In the genomic region with DNA sequence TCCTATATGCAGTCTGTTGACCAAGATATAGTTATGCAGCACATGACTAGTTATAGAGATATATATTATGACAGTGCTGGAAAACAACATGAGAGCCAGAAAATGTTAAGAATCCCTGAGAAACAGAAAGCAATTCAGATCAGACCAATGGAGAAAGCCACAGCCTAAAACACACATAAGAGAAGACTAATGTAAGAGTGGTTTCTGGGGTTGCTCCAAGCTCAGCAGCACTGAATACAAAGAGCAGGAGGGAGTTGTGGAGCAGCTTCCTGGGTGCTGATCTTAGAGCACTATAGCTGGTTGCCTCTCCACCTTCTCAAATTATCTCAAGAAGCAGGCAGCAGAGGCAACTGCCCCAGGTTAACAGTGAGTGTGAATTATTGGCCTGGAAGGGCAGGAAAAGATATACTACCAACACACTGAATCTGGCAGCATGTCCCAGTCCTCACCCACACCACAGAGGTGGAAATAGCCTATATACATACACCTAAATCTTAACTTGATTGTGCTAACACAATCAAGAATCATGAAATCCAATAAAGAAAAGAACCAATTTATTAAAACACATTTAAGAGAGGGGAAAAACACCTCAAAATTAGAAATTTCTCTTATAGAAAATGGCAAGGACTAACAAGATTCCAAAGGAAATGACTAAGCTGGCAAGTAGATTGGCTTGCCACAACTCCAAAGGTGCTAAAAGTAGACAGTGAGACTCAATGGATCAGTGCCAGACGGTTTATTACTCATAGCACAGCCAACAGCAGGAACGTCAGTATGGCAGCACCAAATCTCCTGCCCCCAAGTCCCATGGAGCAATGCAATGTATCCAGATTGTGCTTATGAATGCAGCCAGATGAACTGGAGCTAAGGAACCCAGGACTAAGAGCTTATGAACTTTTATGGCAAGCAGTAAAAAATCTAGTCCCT, we compare ENCODE assay signal across 13 cellular contexts. TPM values are rescaled to one million over a fixed set of nuclear protein-coding genes. Genes with fewer than 3 reads are reported as not detected.
DNase-seq lines count a peak whose midpoint lies in the region; ATAC-seq and TF ChIP-seq lines count a peak whose summit lies in the region.
"Had no signal": no experiment of that assay in that cellular context is flagged by ENCODE, and none has a peak within 500 bp of the region (broad histone marks: within the 10 kb centered on the region; RNA-seq: fewer than 3 reads in every experiment).

No MANE protein-coding gene starts in this region.

- no peaks in the 10 kb centered on the region for H3K79me2 ChIP-seq in mammary epithelial cell (ENCODE audit: insufficient read depth, low read length)

- no peak overlapping the region for H3K4me3 ChIP-seq in AG04449 (ENCODE audit: low read depth, low read length)
- peak overlapping the region in 1 of 3 experiments; percentile 12 for H3K4me3 ChIP-seq in mammary epithelial cell (replicated peaks in 1 of 3; ENCODE audit: insufficient read depth in 1 of 3, low read depth in 2 of 3, low read length in 3 of 3)
- H3K4me3 ChIP-seq: BLaER1 treated with 17β-estradiol and CSF1 and Interleukin-3, amounts not matched to agents 10 nM and 100 nM had no signal

- CTCF ChIA-PET in AG04449 (lab: Yijun Ruan, JAX): interaction anchor here (1.0 kb wide), 1 partner anchor 13 kb away, joined by 4 read pairs; no protein-coding TSS in a partner anchor
- CTCF ChIA-PET in mammary epithelial cell (lab: Charles Lee; ENCODE audit: low non-redundant PET): no interaction called here
- CTCF ChIA-PET in activated CD4-positive, alpha-beta T cell treated with anti-CD3 and anti-CD28 coated beads for 36 hours (lab: Charles Lee): no interaction called here

- no peaks in the 10 kb centered on the region for H3K36me3 ChIP-seq in mammary epithelial cell (ENCODE audit: insufficient read depth, low read length)
- H3K36me3 ChIP-seq: BLaER1 treated with 17β-estradiol and CSF1 and Interleukin-3, amounts not matched to agents 10 nM and 100 nM had no signal

- H2AFZ ChIP-seq in mammary epithelial cell (ENCODE audit: low read depth, low read length): peak overlapping the region; percentile 84

- no peaks in the 10 kb centered on the region for H4K20me1 ChIP-seq in mammary epithelial cell (ENCODE audit: insufficient read depth, low read length)
- H4K20me1 ChIP-seq: BLaER1 treated with 17β-estradiol and CSF1 and Interleukin-3, amounts not matched to agents 10 nM and 100 nM had no signal

- no TSS peak for BruUV-seq in mammary epithelial cell (replicated peaks; lab: Mats Ljungman, UMichigan)

- TF ChIP-seq CTCF in AG04449 (IDR thresholded peaks at IDR 0.05; ENCODE audit: insufficient read depth, low read length, missing control alignments) (no peak), mammary epithelial cell (conservative IDR thresholded peaks at IDR 0.05 in 1 of 2, IDR thresholded peaks at IDR 0.05 in 1 of 2; ENCODE audit: extremely low read depth in 1 of 2, insufficient read depth in 1 of 2, low read depth in 1 of 2, low read length in 2 of 2) (no peak)

- peak overlapping the region; percentile 7 for H3K9ac ChIP-seq in mammary epithelial cell (ENCODE audit: insufficient read depth, low read length)
- H3K9ac ChIP-seq: BLaER1 treated with 17β-estradiol and CSF1 and Interleukin-3, amounts not matched to agents 10 nM and 100 nM had no signal

- no peaks in the 10 kb centered on the region for H3K9me3 Mint-ChIP-seq in activated CD4-positive, alpha-beta T cell treated with anti-CD3 and anti-CD28 coated beads for 36 hours (ENCODE audit: low read depth)

- H3K36me3 Mint-ChIP-seq in activated CD4-positive, alpha-beta T cell treated with anti-CD3 and anti-CD28 coated beads for 36 hours (ENCODE audit: low read depth): no peaks in the 10 kb centered on the region
- H3K36me3 Mint-ChIP-seq: WTC11 had no signal

- POLR2A ChIA-PET in AG04449 (lab: Yijun Ruan, JAX): no interaction called here
- POLR2A ChIA-PET in activated CD4-positive, alpha-beta T cell treated with anti-CD3 and anti-CD28 coated beads for 36 hours (lab: Charles Lee): no interaction called here

- no peaks in the 10 kb centered on the region for H3K27me3 ChIP-seq in mammary epithelial cell (ENCODE audit: insufficient read depth, low read length)
- H3K27me3 ChIP-seq: BLaER1 treated with 17β-estradiol and CSF1 and Interleukin-3, amounts not matched to agents 10 nM and 100 nM had no signal

- in situ Hi-C loops in mammary epithelial cell (cut with MboI; ENCODE audit: low sequenced_read_pairs in 2 of 2): loop anchor here in 1 of 2 donors (10.0 to 25.0 kb wide), 2 partner anchors 120 to 563 kb away; a partner anchor contains a TSS

- dilution Hi-C loops in mammary epithelial cell (cut with HindIII; ENCODE audit: low sequenced_read_pairs): no loop called here

- no peak for ATAC-seq in activated CD4-positive, alpha-beta T cell treated with anti-CD3 and anti-CD28 coated beads for 36 hours
- no peak for ATAC-seq in HG03139 (IDR thresholded peaks at IDR 0.05; ENCODE audit: unreplicated experiment)
- ATAC-seq: WTC11 had no signal

- DNase-seq in AG04449 (ENCODE audit: low read depth, low spot score) (peak; percentile 64), HS-27A (ENCODE audit: low read depth) (peak; percentile 72), mammary epithelial cell (peak; percentile 92), kidney glomerular epithelial cell (lab: John Stamatoyannopoulos, UW) (peak; percentile 43), SW480 (ENCODE audit: low spot score) (no peak)
- DNase-seq in activated CD4-positive, alpha-beta T cell treated with anti-CD3 and anti-CD28 coated beads for 36 hours: no peak
- DNase-seq in activated CD8-positive, alpha-beta memory T cell treated with anti-CD3 and anti-CD28 coated beads for 24 hours: no peak
- DNase-seq: activated CD8-positive, alpha-beta memory T cell treated with anti-CD3 and anti-CD28 coated beads, Interleukin-2, amount 50 U/mL, for 48 hours; NCI-H1092 treated with DMSO at 0.1 percent for 48 hours had no signal

- no peaks in the 10 kb centered on the region for H3K9me3 ChIP-seq in mammary epithelial cell (replicated peaks; ENCODE audit: insufficient read depth, low read length)
- H3K9me3 ChIP-seq: BLaER1 treated with 17β-estradiol and CSF1 and Interleukin-3, amounts not matched to agents 10 nM and 100 nM had no signal

- 4% methylated on average over 2 of the region's 2 CpGs for WGBS in mammary epithelial cell (ENCODE audit: low coverage, missing lambda C conversion rate)

- peaks cover 15% of the 10 kb centered on the region for H3K27me3 Mint-ChIP-seq in activated CD4-positive, alpha-beta T cell treated with anti-CD3 and anti-CD28 coated beads for 36 hours

- H3K27ac Mint-ChIP-seq in activated CD4-positive, alpha-beta T cell treated with anti-CD3 and anti-CD28 coated beads for 36 hours: no peak overlapping the region
- H3K27ac Mint-ChIP-seq: WTC11 had no signal

- intact Hi-C loops in mammary epithelial cell (cut with micrococcal nuclease): no loop called here
- intact Hi-C loops in activated CD4-positive, alpha-beta T cell treated with anti-CD3 and anti-CD28 coated beads for 36 hours (cut with DNase I, micrococcal nuclease): no loop called here

- no peak overlapping the region for H3K4me3 Mint-ChIP-seq in activated CD4-positive, alpha-beta T cell treated with anti-CD3 and anti-CD28 coated beads for 36 hours
- H3K4me3 Mint-ChIP-seq: WTC11 had no signal

- no peaks in the 10 kb centered on the region for H3K4me1 Mint-ChIP-seq in activated CD4-positive, alpha-beta T cell treated with anti-CD3 and anti-CD28 coated beads for 36 hours

- peaks cover 25% of the 10 kb centered on the region for H3K4me1 ChIP-seq in mammary epithelial cell (ENCODE audit: insufficient read depth, low read length)
- H3K4me1 ChIP-seq: BLaER1 treated with 17β-estradiol and CSF1 and Interleukin-3, amounts not matched to agents 10 nM and 100 nM had no signal

- peak overlapping the region; percentile 76 for H3K27ac ChIP-seq in mammary epithelial cell (ENCODE audit: insufficient read depth, low read depth, low read length)
- H3K27ac ChIP-seq: BLaER1 treated with 17β-estradiol and CSF1 and Interleukin-3, amounts not matched to agents 10 nM and 100 nM had no signal

- H3K4me2 ChIP-seq in mammary epithelial cell (ENCODE audit: insufficient read depth, low read depth, low read length): peak overlapping the region; percentile 81
- H3K4me2 ChIP-seq: BLaER1 treated with 17β-estradiol and CSF1 and Interleukin-3, amounts not matched to agents 10 nM and 100 nM had no signal

RNA-seq across cellular contexts. Expression of a gene that starts 5.1 kb away (rescaled TPM):
- not detected for total RNA-seq in mammary epithelial cell
- not detected for polyA plus RNA-seq in mammary epithelial cell
- not detected for polyA minus RNA-seq in mammary epithelial cell
- not detected for total RNA-seq in activated CD4-positive, alpha-beta T cell treated with anti-CD3 and anti-CD28 coated beads for 36 hours
- total RNA-seq: HT-29, WTC11 had no signal

Comparison
In these comparisons a context has a peak if more than half of its experiments do, and no peak if none do; other contexts are left out.
1. DNase-seq: peak in AG04449 (single experiment), HS-27A (single experiment), mammary epithelial cell (single experiment) and kidney glomerular epithelial cell (single experiment); none in SW480 (single experiment), activated CD4-positive, alpha-beta T cell treated with anti-CD3 and anti-CD28 coated beads for 36 hours (single experiment) and activated CD8-positive, alpha-beta memory T cell treated with anti-CD3 and anti-CD28 coated beads for 24 hours (single experiment).